9 cellular contexts compared by ENCODE assay signal in genomic region chr20:53611449-53611894, GRCh38. TPM values are rescaled to one million over a fixed set of nuclear protein-coding genes. Genes with fewer than 3 reads are reported as not detected.
A peak's percentile ranks its signal among the peaks of the same experiment; 100 is the strongest.
DNase-seq lines count a peak whose midpoint lies in the region; ATAC-seq and TF ChIP-seq lines count a peak whose summit lies in the region.
"Had no signal": no experiment of that assay in that cellular context is flagged by ENCODE, and none has a peak within 500 bp of the region (broad histone marks: within the 10 kb centered on the region; RNA-seq: fewer than 3 reads in every experiment).

No MANE protein-coding gene starts in this region.

- TF ChIP-seq CTCF in AG09309 (IDR thresholded peaks at IDR 0.05; ENCODE audit: control insufficient read depth, insufficient read depth, low read depth, low read length, missing control alignments): no peak
- no peak for TF ChIP-seq CTCF in chondrocyte (IDR thresholded peaks at IDR 0.05)

- no peaks in the 10 kb centered on the region for H3K9me3 Mint-ChIP-seq in chondrocyte (ENCODE audit: low read depth)
- H3K9me3 Mint-ChIP-seq: naive B cell had no signal

- H3K4me1 Mint-ChIP-seq in chondrocyte (ENCODE audit: low read depth): peaks cover 43% of the 10 kb centered on the region

- no peaks in the 10 kb centered on the region for H3K27me3 Mint-ChIP-seq in chondrocyte (ENCODE audit: low read depth)
- H3K27me3 Mint-ChIP-seq: naive B cell had no signal

- ATAC-seq in GM18870 (IDR thresholded peaks at IDR 0.05; ENCODE audit: unreplicated experiment) (peak; percentile 37), HG03521 (IDR thresholded peaks at IDR 0.05; ENCODE audit: unreplicated experiment) (no peak)

- H3K36me3 Mint-ChIP-seq in chondrocyte (ENCODE audit: low read depth): no peaks in the 10 kb centered on the region
- H3K36me3 Mint-ChIP-seq: naive B cell had no signal

- H3K27ac Mint-ChIP-seq in chondrocyte (ENCODE audit: unreplicated experiment): peak overlapping the region; percentile 93

- peak overlapping the region; percentile 57 for H3K4me3 Mint-ChIP-seq in chondrocyte (ENCODE audit: unreplicated experiment)

- no peak overlapping the region for H3K4me3 ChIP-seq in AG09309 (ENCODE audit: control insufficient read depth, low read depth, low read length)

- DNase-seq in AG09309 (ENCODE audit: low read depth) (peak; percentile 99), MV-4-11 (lab: John Stamatoyannopoulos, UW) (peak; percentile 84), chondrocyte (ENCODE audit: low spot score) (peak; percentile 12), myocyte (ENCODE audit: low read depth) (peak; percentile 92), NCI-H2081 treated with DMSO at 0.1 percent for 48 hours (lab: John Stamatoyannopoulos, UW) (no peak), NCI-H345 treated with DMSO at 0.1 percent for 48 hours (lab: John Stamatoyannopoulos, UW; ENCODE audit: unreplicated experiment) (no peak)
- DNase-seq: naive B cell had no signal

RNA-seq across cellular contexts. Expression of gene ZNF217, which starts 17.8 kb away (rescaled TPM):
- 26.9 to 28.7 TPM (median 27.0 TPM) in 3 replicates for total RNA-seq in chondrocyte
- 19.9 and 25.1 TPM in 2 replicates for total RNA-seq in myocyte
- 13.1 TPM for polyA plus RNA-seq in myocyte (2012)

Comparison
In these comparisons a context has a peak if more than half of its experiments do, and no peak if none do; other contexts are left out.
1. DNase-seq: peak in AG09309 (single experiment), MV-4-11 (single experiment), chondrocyte (single experiment) and myocyte (single experiment); none in NCI-H2081 treated with DMSO at 0.1 percent for 48 hours (single experiment) and NCI-H345 treated with DMSO at 0.1 percent for 48 hours (single experiment).